ENCODE assay signal across 12 cellular contexts in the genomic region with DNA sequence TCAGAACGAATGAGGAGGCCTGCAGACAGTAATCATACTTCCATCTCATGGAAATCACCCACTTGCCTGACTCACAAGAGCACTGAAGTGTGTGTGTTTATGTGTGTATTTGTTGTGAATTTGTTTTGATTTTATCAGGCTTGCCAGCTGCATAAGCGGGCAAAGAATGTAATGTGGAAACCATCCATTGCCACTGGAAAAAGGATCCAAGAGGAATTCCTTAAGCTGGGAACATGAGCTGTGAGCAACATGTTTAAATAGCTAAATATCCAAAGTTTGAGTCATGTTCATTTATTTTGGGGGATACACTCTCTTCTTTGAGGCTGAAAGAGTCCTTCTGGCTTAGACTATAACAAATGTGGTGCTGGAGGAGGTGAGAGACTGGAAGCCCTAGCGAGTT.
DNase-seq lines count a peak whose midpoint lies in the region; ATAC-seq and TF ChIP-seq lines count a peak whose summit lies in the region.
"Had no signal": no experiment of that assay in that cellular context is flagged by ENCODE, and none has a peak within 500 bp of the region (broad histone marks: within the 10 kb centered on the region; RNA-seq: fewer than 3 reads in every experiment).

No MANE protein-coding gene starts in this region.

- H3K4ac ChIP-seq in IMR-90 (ENCODE audit: low read depth, low read length), result peak overlapping the region; percentile 95

- peak overlapping the region; percentile 33; the same call in 1 of the 2 replicates for H2AK5ac ChIP-seq in IMR-90 (ENCODE audit: low read depth, low read length)

- H3K18ac ChIP-seq in IMR-90 (ENCODE audit: low read depth, low read length), result peak overlapping the region; percentile 92

- H3K9me1 ChIP-seq in IMR-90 (ENCODE audit: insufficient read depth, low read length), result peaks cover 10% of the 10 kb centered on the region; the same call in 1 of the 2 replicates

- no peaks in the 10 kb centered on the region for H3K27me3 Mint-ChIP-seq in nephron (ENCODE audit: low read depth)
- no peaks in the 10 kb centered on the region for H3K27me3 Mint-ChIP-seq in activated CD8-positive, alpha-beta T cell treated with anti-CD3 and anti-CD28 coated beads for 36 hours
- H3K27me3 Mint-ChIP-seq: CD4-positive, alpha-beta memory T cell had no signal

- H3K79me1 ChIP-seq in IMR-90 (ENCODE audit: low read depth in 1 of 2, low read length in 2 of 2), result peaks cover 0 to 13% of the 10 kb centered on the region in 2 experiments; a peak in 2 of 4 replicates

- H3K27ac ChIP-seq in AG04450 (ENCODE audit: low read depth, low read length), result peak overlapping the region; percentile 77
- peak overlapping the region; percentile 84 for H3K27ac ChIP-seq in IMR-90 (ENCODE audit: insufficient read depth, low read length)
- H3K27ac ChIP-seq in cingulate gyrus (ENCODE audit: low read depth, low read length), result peak overlapping the region; percentile 55

- peak overlapping the region; percentile 76 for H3K14ac ChIP-seq in IMR-90 (replicated peaks; ENCODE audit: low read depth, low read length)

- H4K8ac ChIP-seq in IMR-90 (ENCODE audit: low read depth in 2 of 2, low read length in 2 of 2), result peak overlapping the region; percentile 3 to 90; a peak in 3 of 4 replicates

- ATAC-seq in IMR-90 (ENCODE audit: low read depth), result peak; percentile 84
- no peak for ATAC-seq in GM19463 (IDR thresholded peaks at IDR 0.05; ENCODE audit: unreplicated experiment)
- ATAC-seq in activated CD8-positive, alpha-beta T cell treated with anti-CD3 and anti-CD28 coated beads for 36 hours, result no peak
- ATAC-seq: activated CD8-positive, alpha-beta T cell treated with anti-CD3 and anti-CD28 coated beads, Interleukin-2, amount 10 ng/mL, durations not matched to agents 7 days and 5 days had no signal

- no TSS peak for BruUV-seq in IMR-90 (replicated peaks; lab: Mats Ljungman, UMichigan)

- H2BK20ac ChIP-seq in IMR-90 (ENCODE audit: low read depth, low read length), result peak overlapping the region; percentile 97

- peak overlapping the region; percentile 98 for H2BK5ac ChIP-seq in IMR-90 (ENCODE audit: low read depth, low read length, poor library complexity, severe bottlenecking)

- no peaks in the 10 kb centered on the region for H3K27me3 ChIP-seq in AG04450 (ENCODE audit: control insufficient read depth, insufficient read depth, low read length)
- no peaks in the 10 kb centered on the region for H3K27me3 ChIP-seq in IMR-90 (ENCODE audit: control insufficient read depth, insufficient read depth, low read length)

- TF ChIP-seq CTCF in AG04450 (IDR thresholded peaks at IDR 0.05; ENCODE audit: low read depth, low read length) (no peak), IMR-90 (conservative IDR thresholded peaks at IDR 0.05; ENCODE audit: low read depth, low read length) (no peak), nephron (IDR thresholded peaks at IDR 0.05; ENCODE audit: unreplicated experiment in 3 of 3) (no peak)
- TF ChIP-seq CTCF in activated CD8-positive, alpha-beta T cell treated with anti-CD3 and anti-CD28 coated beads for 36 hours (IDR thresholded peaks at IDR 0.05), result no peak

- H3K4me3 Mint-ChIP-seq in nephron, result no peak overlapping the region
- no peak overlapping the region for H3K4me3 Mint-ChIP-seq in activated CD8-positive, alpha-beta T cell treated with anti-CD3 and anti-CD28 coated beads for 36 hours
- H3K4me3 Mint-ChIP-seq: activated CD8-positive, alpha-beta T cell treated with anti-CD3 and anti-CD28 coated beads, Interleukin-2, amount 10 ng/mL, durations not matched to agents 7 days and 5 days; CD4-positive, alpha-beta memory T cell had no signal

- peak overlapping the region; percentile 67 to 92 (median 78) for H3K27ac Mint-ChIP-seq in nephron
- no peak overlapping the region for H3K27ac Mint-ChIP-seq in activated CD8-positive, alpha-beta T cell treated with anti-CD3 and anti-CD28 coated beads for 36 hours
- H3K27ac Mint-ChIP-seq: activated CD8-positive, alpha-beta T cell treated with anti-CD3 and anti-CD28 coated beads, Interleukin-2, amount 10 ng/mL, durations not matched to agents 7 days and 5 days; CD4-positive, alpha-beta memory T cell had no signal

- no peak for TF ChIP-seq POLR2A in IMR-90 (IDR thresholded peaks at IDR 0.05; ENCODE audit: low read depth, low read length)

- peak overlapping the region; percentile 31; the same call in 1 of the 2 replicates for H3K9ac ChIP-seq in IMR-90 (ENCODE audit: low read depth, low read length)

- no peaks in the 10 kb centered on the region for H3K36me3 Mint-ChIP-seq in nephron (ENCODE audit: low read depth)
- H3K36me3 Mint-ChIP-seq in activated CD8-positive, alpha-beta T cell treated with anti-CD3 and anti-CD28 coated beads for 36 hours (ENCODE audit: low read depth), result no peaks in the 10 kb centered on the region

- H3K36me3 ChIP-seq in IMR-90 (ENCODE audit: control insufficient read depth, insufficient read depth, low read length), result no peaks in the 10 kb centered on the region

- H3K4me1 Mint-ChIP-seq in nephron, result peaks cover 66% of the 10 kb centered on the region
- no peaks in the 10 kb centered on the region for H3K4me1 Mint-ChIP-seq in activated CD8-positive, alpha-beta T cell treated with anti-CD3 and anti-CD28 coated beads for 36 hours (ENCODE audit: low read depth)

- dilution Hi-C loops in IMR-90 (cut with HindIII; ENCODE audit: low sequenced_read_pairs, unreplicated experiment), result no loop called here

- peak overlapping the region; percentile 56; the same call in 1 of the 3 replicates for H2BK15ac ChIP-seq in IMR-90 (ENCODE audit: low read depth, low read length)

- POLR2A ChIA-PET in AG04450 (lab: Yijun Ruan, JAX) (interaction anchor here (0.7 to 5.8 kb wide), 12 partner anchors 17 to 198 kb away, joined by 3 to 31 read pairs (median 5); a partner anchor contains a TSS), IMR-90 (lab: Charles Lee; ENCODE audit: unreplicated experiment) (interaction anchor here (1.1 to 1.4 kb wide), 2 partner anchors 17 to 107 kb away, joined by 12 to 17 read pairs; no protein-coding TSS in a partner anchor)
- POLR2A ChIA-PET in activated CD8-positive, alpha-beta T cell treated with anti-CD3 and anti-CD28 coated beads for 36 hours (lab: Charles Lee), result no interaction called here

- no peaks in the 10 kb centered on the region for H4K20me1 ChIP-seq in IMR-90 (ENCODE audit: insufficient read depth, low read length)

- peak overlapping the region; percentile 75 for H3K4me2 ChIP-seq in IMR-90 (ENCODE audit: low read depth, low read length)

- peaks cover 14% of the 10 kb centered on the region for H3K4me1 ChIP-seq in IMR-90 (ENCODE audit: control insufficient read depth, insufficient read depth, low read length)

- DNase-seq in AG04450 (ENCODE audit: low read depth, low spot score) (peak; percentile 97), IMR-90 (peak; percentile 99), NCI-H2196 treated with DMSO at 0.1 percent for 48 hours (lab: John Stamatoyannopoulos, UW; ENCODE audit: unreplicated experiment) (no peak), pons (ENCODE audit: low spot score) (no peak)
- DNase-seq in activated CD8-positive, alpha-beta T cell treated with anti-CD3 and anti-CD28 coated beads for 36 hours, result no peak
- DNase-seq: activated CD8-positive, alpha-beta T cell treated with anti-CD3 and anti-CD28 coated beads, Interleukin-2, amount 10 ng/mL, durations not matched to agents 7 days and 5 days; anterior cingulate cortex; CD4-positive, alpha-beta memory T cell; NCI-H446 treated with DMSO at 0.1 percent for 48 hours had no signal

- peak overlapping the region; percentile 90 for H3K56ac ChIP-seq in IMR-90 (ENCODE audit: extremely low read depth, insufficient read depth, low read length)

- in situ Hi-C loops in IMR-90 (cut with MboI; ENCODE audit: low sequenced_read_pairs), result loop anchor here (5.0 kb wide), 2 partner anchors 106 to 191 kb away; no protein-coding TSS in a partner anchor

- H4K91ac ChIP-seq in IMR-90 (ENCODE audit: insufficient read depth, low read depth, low read length), result peak overlapping the region; percentile 69

- peak overlapping the region; percentile 93; the same call in 1 of the 2 replicates for H3K23ac ChIP-seq in IMR-90 (ENCODE audit: low read depth, low read length)

- H2BK120ac ChIP-seq in IMR-90 (ENCODE audit: low read depth, low read length), result peak overlapping the region; percentile 95

- intact Hi-C loops in IMR-90 (cut with micrococcal nuclease), result loop anchor here (1.0 to 2.0 kb wide), 4 partner anchors 52 to 199 kb away; a partner anchor contains a TSS
- intact Hi-C loops in activated CD8-positive, alpha-beta T cell treated with anti-CD3 and anti-CD28 coated beads for 36 hours (cut with micrococcal nuclease), result no loop called here

- H3K9me3 ChIP-seq in AG04450 (ENCODE audit: control insufficient read depth, insufficient read depth, low read length), result no peaks in the 10 kb centered on the region
- no peaks in the 10 kb centered on the region for H3K9me3 ChIP-seq in IMR-90 (ENCODE audit: control insufficient read depth, insufficient read depth, low read length)

- H3K9me3 Mint-ChIP-seq in nephron, result no peaks in the 10 kb centered on the region
- no peaks in the 10 kb centered on the region for H3K9me3 Mint-ChIP-seq in activated CD8-positive, alpha-beta T cell treated with anti-CD3 and anti-CD28 coated beads for 36 hours
- H3K9me3 Mint-ChIP-seq: CD4-positive, alpha-beta memory T cell had no signal

- CTCF ChIA-PET in AG04450 (lab: Charles Lee) (interaction anchor here (0.6 to 1.3 kb wide), 2 partner anchors 106 to 189 kb away, joined by 3 read pairs; no protein-coding TSS in a partner anchor), IMR-90 (lab: Yijun Ruan, JAX) (interaction anchor here (0.7 to 1.1 kb wide), 3 partner anchors 11 to 200 kb away, joined by 3 read pairs; no protein-coding TSS in a partner anchor)
- CTCF ChIA-PET in activated CD8-positive, alpha-beta T cell treated with anti-CD3 and anti-CD28 coated beads for 36 hours (lab: Charles Lee), result interaction anchor here (0.5 kb wide), 1 partner anchor 213 kb away, joined by 3 read pairs; no protein-coding TSS in a partner anchor

- H3K4me3 ChIP-seq in AG04450 (ENCODE audit: low read depth, low read length), result peak overlapping the region; percentile 21
- H3K4me3 ChIP-seq in IMR-90 (ENCODE audit: insufficient read depth, low read depth, low read length), result peak overlapping the region; percentile 17; the same call in 1 of the 2 replicates

- no peak overlapping the region for H2AK9ac ChIP-seq in IMR-90 (replicated peaks; ENCODE audit: low read depth, low read length, poor library complexity)

- peak overlapping the region; percentile 85 for H4K5ac ChIP-seq in IMR-90 (ENCODE audit: low read depth, low read length)

- peak; percentile 21; the same call in 1 of the 2 replicates for TF ChIP-seq RAD21 in IMR-90 (IDR thresholded peaks at IDR 0.05; ENCODE audit: low read length)

- H2AFZ ChIP-seq in IMR-90 (replicated peaks; ENCODE audit: low read length, poor library complexity), result no peak overlapping the region

- WGBS in IMR-90 (ENCODE audit: extremely low coverage in 2 of 2, insufficient read length in 1 of 2), 2 experiments, result 0% methylated on average over 1 of the region's 3 CpGs; no CpG with 5 or more reads in 1 of the 2 experiments

TF ChIP-seq in IMR-90, 13 proteins besides CTCF, POLR2A, EP300 and RAD21 (continues in another document):
- TF ChIP-seq SMC3 (IDR thresholded peaks at IDR 0.05; ENCODE audit: low read depth, low read length), result peak; percentile 24; the same call in 1 of the 2 replicates

Comparison
In these comparisons a context has a peak if more than half of its experiments do, and no peak if none do; other contexts are left out.
1. DNase-seq: peak in AG04450 (single experiment) and IMR-90 (single experiment); none in activated CD8-positive, alpha-beta T cell treated with anti-CD3 and anti-CD28 coated beads for 36 hours (single experiment), NCI-H2196 treated with DMSO at 0.1 percent for 48 hours (single experiment) and pons (single experiment).
2. Peak in every context shown above with its lines, with median percentiles within 50 percentile points of each other: H3K27ac ChIP-seq.